24 cellular contexts compared by ENCODE assay signal in genomic region chr2:3283206-3283605, GRCh38.
DNase-seq lines count a peak whose midpoint lies in the region; ATAC-seq and TF ChIP-seq lines count a peak whose summit lies in the region.
"Had no signal": no experiment of that assay in that cellular context is flagged by ENCODE, and none has a peak within 500 bp of the region (broad histone marks: within the 10 kb centered on the region; RNA-seq: fewer than 3 reads in every experiment).

No MANE protein-coding gene starts in this region.

- H3K36me3 ChIP-seq in right lobe of liver (no peaks in the 10 kb centered on the region), stomach (peaks cover 0 to 18% (median 2%) of the 10 kb centered on the region in 4 donors), transverse colon (no peaks in the 10 kb centered on the region)
- H3K36me3 ChIP-seq: prostate gland, upper lobe of right lung had no signal

- H3K4me1 ChIP-seq in right lobe of liver (no peaks in the 10 kb centered on the region), stomach (peaks cover 0 to 6% (median 0%) of the 10 kb centered on the region in 4 donors), transverse colon (no peaks in the 10 kb centered on the region)
- H3K4me1 ChIP-seq: A549, Caco-2, foreskin keratinocyte, prostate gland, upper lobe of right lung had no signal

- H3K4me3 ChIP-seq in right lobe of liver: no peak overlapping the region
- H3K4me3 ChIP-seq in stomach: no peak overlapping the region
- no peak overlapping the region for H3K4me3 ChIP-seq in transverse colon
- H3K4me3 ChIP-seq: A549, hepatocyte, prostate gland, upper lobe of right lung had no signal

- no peak overlapping the region for H3K27ac Mint-ChIP-seq in activated T-cell treated with anti-CD3 and anti-CD28 coated beads, Interleukin-2, amount 50 U/mL, for 24 hours
- H3K27ac Mint-ChIP-seq: B cell had no signal

- TF ChIP-seq POLR2A in right lobe of liver (IDR thresholded peaks at IDR 0.05): no peak
- TF ChIP-seq POLR2A in stomach (IDR thresholded peaks at IDR 0.05): no peak
- no peak for TF ChIP-seq POLR2A in transverse colon (IDR thresholded peaks at IDR 0.05)

- ATAC-seq in right lobe of liver: no peak
- ATAC-seq: A549, Panc1 had no signal

- peaks cover 14% of the 10 kb centered on the region for H3K4me1 Mint-ChIP-seq in activated T-cell treated with anti-CD3 and anti-CD28 coated beads, Interleukin-2, amount 50 U/mL, for 24 hours (ENCODE audit: low read depth)
- H3K4me1 Mint-ChIP-seq: B cell had no signal

- H3K4me3 Mint-ChIP-seq in activated T-cell treated with anti-CD3 and anti-CD28 coated beads, Interleukin-2, amount 50 U/mL, for 24 hours: no peak overlapping the region
- H3K4me3 Mint-ChIP-seq: B cell; central memory CD8-positive, alpha-beta T cell had no signal

- no peak for TF ChIP-seq EP300 in stomach (IDR thresholded peaks at IDR 0.05)
- TF ChIP-seq EP300 in transverse colon (IDR thresholded peaks at IDR 0.05; ENCODE audit: low read depth): no peak

- H3K9me3 ChIP-seq in right lobe of liver (no peaks in the 10 kb centered on the region), stomach (no peaks in the 10 kb centered on the region), transverse colon (no peaks in the 10 kb centered on the region)
- H3K9me3 ChIP-seq: A549, Caco-2, prostate gland, upper lobe of right lung had no signal

- peaks cover 3% of the 10 kb centered on the region for H3K9me3 Mint-ChIP-seq in activated T-cell treated with anti-CD3 and anti-CD28 coated beads, Interleukin-2, amount 50 U/mL, for 24 hours

- H3K27ac ChIP-seq in angular gyrus (ENCODE audit: low read depth, low read length): peak overlapping the region; percentile 50
- no peak overlapping the region for H3K27ac ChIP-seq in right lobe of liver
- H3K27ac ChIP-seq in stomach: no peak overlapping the region
- H3K27ac ChIP-seq in transverse colon: no peak overlapping the region
- H3K27ac ChIP-seq: A549, foreskin keratinocyte, hepatocyte, prostate gland, upper lobe of right lung, VCaP had no signal

- whole genome bisulfite sequencing in right lobe of liver (ENCODE audit: insufficient coverage, low coverage, low lambda C conversion rate, missing lambda C conversion rate): 93% methylated on average over 2 of the region's 14 CpGs
- WGBS in stomach, 5 donors: 85 to 98% (median 93%) methylated on average over 14 of the region's 14 CpGs
- 91% methylated on average over 14 of the region's 14 CpGs; no CpG with 5 or more reads in 1 of the 2 donors for WGBS in transverse colon (ENCODE audit: low coverage in 1 of 2), 2 donors

- intact Hi-C loops in right lobe of liver (cut with DNase I) (no loop called here), stomach (cut with DNase I; ENCODE audit: low total_unique reads) (no loop called here), transverse colon (cut with DNase I; ENCODE audit: low total_unique reads) (no loop called here)

- H3K27me3 Mint-ChIP-seq in activated T-cell treated with anti-CD3 and anti-CD28 coated beads, Interleukin-2, amount 50 U/mL, for 24 hours: no peaks in the 10 kb centered on the region
- H3K27me3 Mint-ChIP-seq: B cell; central memory CD8-positive, alpha-beta T cell had no signal

- H3K27me3 ChIP-seq in right lobe of liver: no peaks in the 10 kb centered on the region
- no peaks in the 10 kb centered on the region for H3K27me3 ChIP-seq in stomach
- no peaks in the 10 kb centered on the region for H3K27me3 ChIP-seq in transverse colon
- H3K27me3 ChIP-seq: foreskin keratinocyte, hepatocyte, upper lobe of right lung had no signal

- in situ Hi-C loops in transverse colon (cut with MboI; ENCODE audit: low pct_ligation_motif_present in 1 of 4, low pct_unique_long_range_greater_than_20kb in 1 of 4, low sequenced_read_pairs in 3 of 4): no loop called here

- DNase-seq in activated T-cell treated with anti-CD3 and anti-CD28 coated beads, Interleukin-2, amount 50 U/mL, for 24 hours: peak; percentile 19
- DNase-seq in activated T-cell treated with anti-CD3 and anti-CD28 coated beads for 4 hours: no peak
- peak in 2 of 3 donors; percentile 29 to 40 for DNase-seq in right lobe of liver
- peak; percentile 19 for DNase-seq in stomach
- DNase-seq in transverse colon: no peak
- DNase-seq in activated effector memory CD4-positive, alpha-beta T cell treated with anti-CD3 and anti-CD28 coated beads, Interleukin-2, amount 50 U/mL, for 16 hours: no peak
- DNase-seq in activated CD4-positive, CD25-positive, alpha-beta regulatory T cell treated with anti-CD3 and anti-CD28 coated beads, Interleukin-2, amount 50 U/mL, for 72 hours: no peak
- DNase-seq: activated CD4-positive, alpha-beta T cell treated with anti-CD3 and anti-CD28 coated beads, Interleukin-2, amount 50 U/mL, for 4 hours; activated naive CD4-positive, alpha-beta T cell treated with Interleukin-2 at 50 U/mL for 16 hours; Caco-2; foreskin keratinocyte; small intestine; stimulated activated CD4-positive, alpha-beta T cell treated with anti-CD3 and anti-CD28 coated beads, Interleukin-2, amount 100 ng/mL, for 48 hours; stimulated activated naive CD4-positive, alpha-beta T cell treated with Interleukin-2 at 50 U/mL for 16 hours; T-helper 2 cell; upper lobe of right lung had no signal

- TF ChIP-seq CTCF in right lobe of liver (IDR thresholded peaks at IDR 0.05) (no peak), stomach (IDR thresholded peaks at IDR 0.05) (no peak), transverse colon (IDR thresholded peaks at IDR 0.05) (no peak)

- peaks cover 51% of the 10 kb centered on the region for H3K36me3 Mint-ChIP-seq in activated T-cell treated with anti-CD3 and anti-CD28 coated beads, Interleukin-2, amount 50 U/mL, for 24 hours (ENCODE audit: low read depth)

Comparison
In these comparisons a context has a peak if more than half of its experiments do, and no peak if none do; other contexts are left out.
1. DNase-seq: peak in activated T-cell treated with anti-CD3 and anti-CD28 coated beads, Interleukin-2, amount 50 U/mL, for 24 hours (single experiment), right lobe of liver (2 of 3) and stomach (single experiment); none in activated T-cell treated with anti-CD3 and anti-CD28 coated beads for 4 hours (single experiment), transverse colon (single experiment), activated effector memory CD4-positive, alpha-beta T cell treated with anti-CD3 and anti-CD28 coated beads, Interleukin-2, amount 50 U/mL, for 16 hours (single experiment) and activated CD4-positive, CD25-positive, alpha-beta regulatory T cell treated with anti-CD3 and anti-CD28 coated beads, Interleukin-2, amount 50 U/mL, for 72 hours (single experiment).